ENCODE assay signal across 8 cellular contexts in the genomic region with DNA sequence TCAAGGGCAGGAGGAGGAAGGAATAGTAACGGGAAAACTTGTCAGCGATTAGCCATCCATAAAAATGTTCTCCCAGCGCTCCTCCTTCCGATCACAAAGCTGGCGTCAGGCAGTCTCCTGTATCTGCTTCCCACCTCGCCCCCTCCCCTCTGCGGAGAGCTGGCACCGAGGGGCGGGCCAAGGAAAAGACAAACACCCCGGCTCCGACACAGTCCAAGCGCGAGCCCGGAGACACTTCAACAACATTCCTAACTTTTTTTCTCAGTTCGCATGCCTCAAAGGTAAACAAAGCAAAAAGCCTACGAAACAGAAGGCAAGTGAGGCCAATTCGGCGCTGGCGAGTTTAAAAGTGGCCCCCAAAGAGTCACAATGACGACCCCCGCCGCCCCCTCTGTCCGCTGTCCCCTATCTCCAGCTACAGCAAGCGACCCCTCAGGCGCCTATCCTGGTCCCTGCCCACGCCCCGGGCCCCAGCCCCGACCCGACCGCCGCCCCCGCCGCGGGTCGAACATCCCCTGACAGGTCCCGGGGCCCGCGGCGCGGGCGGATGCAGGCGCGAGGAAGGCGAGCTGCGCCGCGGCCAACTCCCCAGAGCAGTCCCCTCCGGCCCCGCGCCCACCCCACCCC. TPM values are rescaled to one million over a fixed set of nuclear protein-coding genes. Genes with fewer than 3 reads are reported as not detected.
DNase-seq lines count a peak whose midpoint lies in the region; ATAC-seq and TF ChIP-seq lines count a peak whose summit lies in the region.

No MANE protein-coding gene starts in this region.

- H3K4me1 Mint-ChIP-seq in T-helper 2 cell treated with Interferon-gamma antibody and Interleukin-4, amounts not matched to agents 5 μg/mL and 100 μg/mL, for 36 hours (ENCODE audit: low read depth) = no peaks in the 10 kb centered on the region
- H3K4me1 Mint-ChIP-seq in T-cell = peaks cover 0 to 12% (median 11%) of the 10 kb centered on the region in 3 donors
- H3K4me1 Mint-ChIP-seq in natural killer cell treated with Interleukin-12 subunit alpha and Interleukin-12 subunit beta and Interleukin-15 and Interleukin-18, amount 100 ng/mL, for 72 hours (ENCODE audit: low read depth in 2 of 2) = no peaks in the 10 kb centered on the region

- no peaks in the 10 kb centered on the region for H3K9me3 Mint-ChIP-seq in T-helper 2 cell treated with Interferon-gamma antibody and Interleukin-4, amounts not matched to agents 5 μg/mL and 100 μg/mL, for 36 hours
- H3K9me3 Mint-ChIP-seq in T-cell = no peaks in the 10 kb centered on the region
- H3K9me3 Mint-ChIP-seq in natural killer cell treated with Interleukin-12 subunit alpha and Interleukin-12 subunit beta and Interleukin-15 and Interleukin-18, amount 100 ng/mL, for 72 hours = no peaks in the 10 kb centered on the region

- H3K27me3 Mint-ChIP-seq in T-helper 2 cell treated with Interferon-gamma antibody and Interleukin-4, amounts not matched to agents 5 μg/mL and 100 μg/mL, for 36 hours (ENCODE audit: low read depth) = peaks cover 64% of the 10 kb centered on the region
- peaks cover 54 to 64% of the 10 kb centered on the region in 2 donors for H3K27me3 Mint-ChIP-seq in T-cell
- peaks cover 43 to 72% of the 10 kb centered on the region in 2 donors for H3K27me3 Mint-ChIP-seq in natural killer cell treated with Interleukin-12 subunit alpha and Interleukin-12 subunit beta and Interleukin-15 and Interleukin-18, amount 100 ng/mL, for 72 hours

- TF ChIP-seq CTCF in fibroblast of pulmonary artery (IDR thresholded peaks at IDR 0.05; ENCODE audit: low read length, missing control alignments) = no peak

- H3K36me3 Mint-ChIP-seq in T-helper 2 cell treated with Interferon-gamma antibody and Interleukin-4, amounts not matched to agents 5 μg/mL and 100 μg/mL, for 36 hours (ENCODE audit: low read depth) = no peaks in the 10 kb centered on the region
- no peaks in the 10 kb centered on the region for H3K36me3 Mint-ChIP-seq in T-cell
- H3K36me3 Mint-ChIP-seq in natural killer cell treated with Interleukin-12 subunit alpha and Interleukin-12 subunit beta and Interleukin-15 and Interleukin-18, amount 100 ng/mL, for 72 hours = no peaks in the 10 kb centered on the region

- H3K4me3 ChIP-seq in fibroblast of pulmonary artery (replicated peaks; ENCODE audit: low read depth, low read length) = peak overlapping the region; percentile 58

- POLR2A ChIA-PET in T-cell (lab: Charles Lee) = interaction anchor here in 1 of 2 donors (0.6 kb wide), 1 partner anchor 467 kb away, joined by 3 read pairs; no protein-coding TSS in a partner anchor

- CTCF ChIA-PET in T-cell (lab: Charles Lee) = no interaction called here

- no peak for DNase-seq in T-helper 2 cell treated with Interferon-gamma antibody and Interleukin-4, amounts not matched to agents 5 μg/mL and 100 μg/mL, for 36 hours (ENCODE audit: low spot score)
- no peak for DNase-seq in T-helper 2 cell
- peak; percentile 37 for DNase-seq in HT1080 (ENCODE audit: low read depth)
- DNase-seq in T-cell = no peak
- DNase-seq in fibroblast of pulmonary artery (ENCODE audit: low read depth) = peak; percentile 17
- DNase-seq in natural killer cell treated with Interleukin-12 subunit alpha and Interleukin-12 subunit beta and Interleukin-15 and Interleukin-18, amount 100 ng/mL, for 72 hours (ENCODE audit: low spot score) = no peak
- no peak for DNase-seq in ureter (ENCODE audit: low spot score)

- H3K4me3 Mint-ChIP-seq in T-helper 2 cell treated with Interferon-gamma antibody and Interleukin-4, amounts not matched to agents 5 μg/mL and 100 μg/mL, for 36 hours = peak overlapping the region; percentile 26
- H3K4me3 Mint-ChIP-seq in T-cell = peak overlapping the region; percentile 34 to 39 (median 38)
- no peak overlapping the region for H3K4me3 Mint-ChIP-seq in natural killer cell treated with Interleukin-12 subunit alpha and Interleukin-12 subunit beta and Interleukin-15 and Interleukin-18, amount 100 ng/mL, for 72 hours

- no peak overlapping the region for H3K27ac Mint-ChIP-seq in T-helper 2 cell treated with Interferon-gamma antibody and Interleukin-4, amounts not matched to agents 5 μg/mL and 100 μg/mL, for 36 hours
- no peak overlapping the region for H3K27ac Mint-ChIP-seq in T-cell
- H3K27ac Mint-ChIP-seq in natural killer cell treated with Interleukin-12 subunit alpha and Interleukin-12 subunit beta and Interleukin-15 and Interleukin-18, amount 100 ng/mL, for 72 hours = no peak overlapping the region

- ATAC-seq in T-cell (replicated peaks in 1 of 4) (peak in 1 of 4 experiments; percentile 20), HG03095 (IDR thresholded peaks at IDR 0.05; ENCODE audit: unreplicated experiment) (no peak)
- ATAC-seq in natural killer cell treated with Interleukin-12 subunit alpha and Interleukin-12 subunit beta and Interleukin-15 and Interleukin-18, amount 100 ng/mL, for 72 hours = peak; percentile 42 to 48

RNA-seq across cellular contexts. Expression of a gene that starts 0.7 kb away (rescaled TPM):
- 2.1 and 2.8 TPM in 2 replicates for total RNA-seq in HT1080 (2014; rRNA removed; shearing (Covaris generic))
- polyA plus RNA-seq in HT1080 (2015; cell fraction: cytosol; rRNA removed) = 4.9 and 6.0 TPM in 2 replicates
- 4.9 and 5.3 TPM in 2 replicates for polyA plus RNA-seq in HT1080 (2015; cell fraction: nucleus; rRNA removed)
- under 1 TPM in 2 of 5 donors, not detected in 3; 0.09 to 0.35 TPM for total RNA-seq in T-cell
- total RNA-seq in natural killer cell treated with Interleukin-12 subunit alpha and Interleukin-12 subunit beta and Interleukin-15 and Interleukin-18, amount 100 ng/mL, for 72 hours = not detected
- total RNA-seq in ureter = 13.8 TPM

Comparison
In these comparisons a context has a peak if more than half of its experiments do, and no peak if none do; other contexts are left out.
1. DNase-seq: peak in HT1080 (single experiment) and fibroblast of pulmonary artery (single experiment); none in T-helper 2 cell treated with Interferon-gamma antibody and Interleukin-4, amounts not matched to agents 5 μg/mL and 100 μg/mL, for 36 hours (single experiment), T-helper 2 cell (0 of 5), T-cell (0 of 34), natural killer cell treated with Interleukin-12 subunit alpha and Interleukin-12 subunit beta and Interleukin-15 and Interleukin-18, amount 100 ng/mL, for 72 hours (single experiment) and ureter (single experiment).